9 cellular contexts compared by ENCODE assay signal in genomic region chr1:225454067-225454618, GRCh38. TPM values are rescaled to one million over a fixed set of nuclear protein-coding genes. Genes with fewer than 3 reads are reported as not detected.
DNase-seq lines count a peak whose midpoint lies in the region; ATAC-seq and TF ChIP-seq lines count a peak whose summit lies in the region.
"Had no signal": no experiment of that assay in that cellular context is flagged by ENCODE, and none has a peak within 500 bp of the region (broad histone marks: within the 10 kb centered on the region; RNA-seq: fewer than 3 reads in every experiment).

No MANE protein-coding gene starts in this region.

- peaks cover 51% of the 10 kb centered on the region for H3K4me1 Mint-ChIP-seq in activated naive CD4-positive, alpha-beta T cell treated with anti-CD3 and anti-CD28 coated beads, Interleukin-2, amount 50 U/mL, for 24 hours
- peaks cover 24 to 45% (median 30%) of the 10 kb centered on the region in 7 donors for H3K4me1 Mint-ChIP-seq in naive thymus-derived CD4-positive, alpha-beta T cell

- H3K27me3 Mint-ChIP-seq in activated naive CD4-positive, alpha-beta T cell treated with anti-CD3 and anti-CD28 coated beads, Interleukin-2, amount 50 U/mL, for 24 hours, result no peaks in the 10 kb centered on the region
- peaks cover 0 to 1% (median 0%) of the 10 kb centered on the region in 5 donors for H3K27me3 Mint-ChIP-seq in naive thymus-derived CD4-positive, alpha-beta T cell

- peak; percentile 65 for ATAC-seq in esophagus mucosa
- ATAC-seq in naive thymus-derived CD4-positive, alpha-beta T cell, result no peak
- ATAC-seq in GM21786 (IDR thresholded peaks at IDR 0.05; ENCODE audit: unreplicated experiment), result no peak

- intact Hi-C loops in naive thymus-derived CD4-positive, alpha-beta T cell (cut with micrococcal nuclease), result loop anchor here in 1 of 2 donors (1.0 kb wide), 1 partner anchor 9 kb away; no protein-coding TSS in a partner anchor
- intact Hi-C loops in ascending aorta (cut with DNase I), result no loop called here

- no peaks in the 10 kb centered on the region for H3K36me3 Mint-ChIP-seq in activated naive CD4-positive, alpha-beta T cell treated with anti-CD3 and anti-CD28 coated beads, Interleukin-2, amount 50 U/mL, for 24 hours
- peaks cover 0 to 7% (median 0%) of the 10 kb centered on the region in 5 donors for H3K36me3 Mint-ChIP-seq in naive thymus-derived CD4-positive, alpha-beta T cell

- no peak overlapping the region for H3K27ac ChIP-seq in naive thymus-derived CD4-positive, alpha-beta T cell (ENCODE audit: low read depth, low read length)
- H3K27ac ChIP-seq in ascending aorta, result no peak overlapping the region

- CTCF ChIA-PET in naive thymus-derived CD4-positive, alpha-beta T cell (lab: Charles Lee), result no interaction called here

- no peak for TF ChIP-seq CTCF in GM10266 (IDR thresholded peaks at IDR 0.05; ENCODE audit: control insufficient read depth, insufficient read depth, low read depth, missing control alignments)
- TF ChIP-seq CTCF in ascending aorta (IDR thresholded peaks at IDR 0.05), result no peak

- no peaks in the 10 kb centered on the region for H3K27me3 ChIP-seq in naive thymus-derived CD4-positive, alpha-beta T cell (ENCODE audit: control insufficient read depth in 2 of 2, insufficient read depth in 2 of 2, low read length in 2 of 2)
- H3K27me3 ChIP-seq in ascending aorta, result no peaks in the 10 kb centered on the region

- H3K4me3 Mint-ChIP-seq in activated naive CD4-positive, alpha-beta T cell treated with anti-CD3 and anti-CD28 coated beads, Interleukin-2, amount 50 U/mL, for 24 hours, result peak overlapping the region; percentile 86
- H3K4me3 Mint-ChIP-seq in naive thymus-derived CD4-positive, alpha-beta T cell, result peak overlapping the region in 1 of 10 donors; percentile 29

- H3K9me3 ChIP-seq in naive thymus-derived CD4-positive, alpha-beta T cell (ENCODE audit: control insufficient read depth in 2 of 3, low read length in 3 of 3), result no peaks in the 10 kb centered on the region
- H3K9me3 ChIP-seq in ascending aorta, result no peaks in the 10 kb centered on the region

- POLR2A ChIA-PET in naive thymus-derived CD4-positive, alpha-beta T cell (lab: Charles Lee), result interaction anchor here (1.0 to 3.1 kb wide), 3 partner anchors 8 to 26 kb away, joined by 3 to 16 read pairs (median 6); no protein-coding TSS in a partner anchor

- no peak overlapping the region for H3K27ac Mint-ChIP-seq in activated naive CD4-positive, alpha-beta T cell treated with anti-CD3 and anti-CD28 coated beads, Interleukin-2, amount 50 U/mL, for 24 hours
- H3K27ac Mint-ChIP-seq in naive thymus-derived CD4-positive, alpha-beta T cell, result peak overlapping the region in 2 of 9 donors; percentile 18 to 88

- no peaks in the 10 kb centered on the region for H3K36me3 ChIP-seq in naive thymus-derived CD4-positive, alpha-beta T cell (ENCODE audit: control insufficient read depth in 2 of 3, insufficient read depth in 3 of 3, low read length in 3 of 3)
- H3K36me3 ChIP-seq in ascending aorta, result no peaks in the 10 kb centered on the region

- peaks cover 0 to 9% of the 10 kb centered on the region in 2 donors for H3K4me1 ChIP-seq in naive thymus-derived CD4-positive, alpha-beta T cell (ENCODE audit: control insufficient read depth in 2 of 2, insufficient read depth in 2 of 2, low read length in 2 of 2)
- peaks cover 2 to 5% of the 10 kb centered on the region in 2 donors for H3K4me1 ChIP-seq in ascending aorta

- no peak for DNase-seq in activated naive CD4-positive, alpha-beta T cell treated with Interleukin-2 at 50 U/mL for 16 hours
- DNase-seq in NCI-H774 (lab: John Stamatoyannopoulos, UW) (peak; percentile 80), GM10266 (ENCODE audit: extremely low spot score) (no peak), ascending aorta (ENCODE audit: low spot score in 2 of 2) (no peak)
- DNase-seq in naive thymus-derived CD4-positive, alpha-beta T cell, result no peak
- DNase-seq: activated T-cell treated with anti-CD3 and anti-CD28 coated beads, Interleukin-2, amount 50 U/mL, for 1 hour had no signal

- no peak overlapping the region for H3K4me3 ChIP-seq in naive thymus-derived CD4-positive, alpha-beta T cell (ENCODE audit: low read length)
- no peak overlapping the region for H3K4me3 ChIP-seq in ascending aorta

- no peaks in the 10 kb centered on the region for H3K9me3 Mint-ChIP-seq in activated naive CD4-positive, alpha-beta T cell treated with anti-CD3 and anti-CD28 coated beads, Interleukin-2, amount 50 U/mL, for 24 hours
- peaks cover 0 to 4% (median 0%) of the 10 kb centered on the region in 11 donors for H3K9me3 Mint-ChIP-seq in naive thymus-derived CD4-positive, alpha-beta T cell

RNA-seq across cellular contexts. Expression of gene LBR, which starts 26.3 kb away (rescaled TPM):
- total RNA-seq in esophagus mucosa, result 52.6 TPM
- 100 to 1,000 TPM; 104 to 220 (median 132) TPM for total RNA-seq in naive thymus-derived CD4-positive, alpha-beta T cell
- polyA plus RNA-seq in naive thymus-derived CD4-positive, alpha-beta T cell, result 100 to 1,000 TPM; 115 to 117 TPM
- total RNA-seq in ascending aorta, result 21.1 TPM
